In genomic region chr2:69692424-69692823, GRCh38 we compare ENCODE assay signal across 1 cellular context.
TF ChIP-seq lines count a peak whose summit lies in the region.

No MANE protein-coding gene starts in this region.

TF ChIP-seq in HepG2, 621 proteins besides CTCF, POLR2A, EP300 and RAD21:
- TF ChIP-seq, protein P1, sequence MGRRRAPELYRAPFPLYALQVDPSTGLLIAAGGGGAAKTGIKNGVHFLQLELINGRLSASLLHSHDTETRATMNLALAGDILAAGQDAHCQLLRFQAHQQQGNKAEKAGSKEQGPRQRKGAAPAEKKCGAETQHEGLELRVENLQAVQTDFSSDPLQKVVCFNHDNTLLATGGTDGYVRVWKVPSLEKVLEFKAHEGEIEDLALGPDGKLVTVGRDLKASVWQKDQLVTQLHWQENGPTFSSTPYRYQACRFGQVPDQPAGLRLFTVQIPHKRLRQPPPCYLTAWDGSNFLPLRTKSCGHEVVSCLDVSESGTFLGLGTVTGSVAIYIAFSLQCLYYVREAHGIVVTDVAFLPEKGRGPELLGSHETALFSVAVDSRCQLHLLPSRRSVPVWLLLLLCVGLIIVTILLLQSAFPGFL (CRISPR knock-in tag; IDR thresholded peaks at IDR 0.05): no peak
- TF ChIP-seq, protein P2, sequence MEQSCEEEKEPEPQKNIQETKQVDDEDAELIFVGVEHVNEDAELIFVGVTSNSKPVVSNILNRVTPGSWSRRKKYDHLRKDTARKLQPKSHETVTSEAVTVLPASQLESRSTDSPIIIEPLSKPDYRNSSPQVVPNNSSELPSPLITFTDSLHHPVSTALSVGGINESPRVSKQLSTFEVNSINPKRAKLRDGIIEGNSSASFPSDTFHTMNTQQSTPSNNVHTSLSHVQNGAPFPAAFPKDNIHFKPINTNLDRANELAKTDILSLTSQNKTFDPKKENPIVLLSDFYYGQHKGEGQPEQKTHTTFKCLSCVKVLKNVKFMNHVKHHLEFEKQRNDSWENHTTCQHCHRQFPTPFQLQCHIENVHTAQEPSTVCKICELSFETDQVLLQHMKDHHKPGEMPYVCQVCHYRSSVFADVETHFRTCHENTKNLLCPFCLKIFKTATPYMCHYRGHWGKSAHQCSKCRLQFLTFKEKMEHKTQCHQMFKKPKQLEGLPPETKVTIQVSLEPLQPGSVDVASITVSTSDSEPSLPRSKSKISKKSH (CRISPR knock-in tag; IDR thresholded peaks at IDR 0.05; ENCODE audit: borderline replicate concordance): no peak
- TF ChIP-seq ZBTB20 (CRISPR knock-in tag; IDR thresholded peaks at IDR 0.05; ENCODE audit: borderline replicate concordance, low read depth): no peak
- no peak for TF ChIP-seq ZFP36 (IDR thresholded peaks at IDR 0.05; ENCODE audit: borderline replicate concordance, low read depth, low read length, partially characterized antibody)
- no peak for TF ChIP-seq ZBTB25 (CRISPR knock-in tag; IDR thresholded peaks at IDR 0.05)
- no peak for TF ChIP-seq CCDC6 (CRISPR knock-in tag; IDR thresholded peaks at IDR 0.05)
